In the genomic region with DNA sequence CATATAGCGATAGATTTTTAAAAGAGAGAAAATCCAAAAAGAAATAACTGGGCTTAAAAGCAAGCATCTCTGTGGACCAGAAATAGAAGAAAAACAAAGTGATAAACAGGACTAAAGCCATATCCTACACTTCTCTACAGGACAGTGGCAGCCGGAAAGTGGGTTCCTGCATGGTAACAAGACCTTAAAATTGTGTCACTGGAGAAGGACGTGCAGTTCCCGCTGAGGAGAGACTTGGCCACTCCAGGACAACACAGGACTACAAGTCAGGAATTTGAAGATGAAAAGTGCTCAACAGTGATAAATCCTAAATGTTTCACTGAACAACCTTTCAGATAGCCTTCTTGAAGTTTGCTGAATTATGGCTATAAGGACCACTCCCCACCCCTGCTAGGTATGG, we compare ENCODE assay signal across 27 cellular contexts. TPM values are rescaled to one million over a fixed set of nuclear protein-coding genes. Genes with fewer than 3 reads are reported as not detected.
"Had no signal": no experiment of that assay in that cellular context is flagged by ENCODE, and none has a peak within 500 bp of the region (broad histone marks: within the 10 kb centered on the region; RNA-seq: fewer than 3 reads in every experiment).

No MANE protein-coding gene starts in this region.

- H3K27ac Mint-ChIP-seq: activated CD4-positive, alpha-beta memory T cell treated with anti-CD3 and anti-CD28 coated beads for 36 hours; activated CD4-positive, alpha-beta T cell treated with anti-CD3 and anti-CD28 coated beads for 36 hours; nephron progenitor cell; WTC11 had no signal

- H3K9me3 ChIP-seq: adrenal gland, ascending aorta, left ventricle myocardium inferior, sigmoid colon, transverse colon had no signal

- H3K4me1 ChIP-seq: foreskin keratinocyte had no signal

- H3K4me3 ChIP-seq: adrenal gland, ascending aorta, left ventricle myocardium inferior, sigmoid colon, smooth muscle cell, transverse colon had no signal

- ATAC-seq: activated CD4-positive, alpha-beta T cell treated with anti-CD3 and anti-CD28 coated beads for 36 hours; foreskin keratinocyte; stimulated activated naive B cell treated with anti-CD40 and anti-IgM and Interleukin-4, amounts not matched to agents 10 μg/mL and 1 μg/mL and 100 μg/mL, for 72 hours; WTC11 had no signal

- H3K27me3 Mint-ChIP-seq: activated CD4-positive, alpha-beta memory T cell treated with anti-CD3 and anti-CD28 coated beads for 36 hours; activated CD4-positive, alpha-beta T cell treated with anti-CD3 and anti-CD28 coated beads for 36 hours; stimulated activated naive B cell treated with anti-CD40 and anti-IgM and Interleukin-4, amounts not matched to agents 10 μg/mL and 1 μg/mL and 100 μg/mL, for 72 hours had no signal

- H3K4me2 ChIP-seq: smooth muscle cell had no signal

- H3K4me3 Mint-ChIP-seq: activated naive CD4-positive, alpha-beta T cell treated with anti-CD3 and anti-CD28 coated beads, Interleukin-2, amount 10 ng/mL, durations not matched to agents 7 days and 5 days; nephron progenitor cell; stimulated activated naive B cell treated with anti-CD40 and anti-IgM and Interleukin-4, amounts not matched to agents 10 μg/mL and 1 μg/mL and 100 μg/mL, for 72 hours had no signal

- H3K36me3 Mint-ChIP-seq: stimulated activated naive B cell treated with anti-CD40 and anti-IgM and Interleukin-4, amounts not matched to agents 10 μg/mL and 1 μg/mL and 100 μg/mL, for 72 hours had no signal

- H3K36me3 ChIP-seq: adrenal gland, ascending aorta, left ventricle myocardium inferior, sigmoid colon, transverse colon had no signal

- H3K27me3 ChIP-seq: adrenal gland, ascending aorta, foreskin keratinocyte, sigmoid colon, transverse colon had no signal

- H3K27ac ChIP-seq: adrenal gland, ascending aorta, foreskin keratinocyte, left ventricle myocardium inferior, sigmoid colon, transverse colon had no signal

- H3K9me3 Mint-ChIP-seq: activated CD4-positive, alpha-beta memory T cell treated with anti-CD3 and anti-CD28 coated beads for 36 hours; activated naive CD4-positive, alpha-beta T cell treated with anti-CD3 and anti-CD28 coated beads, Interleukin-2, amount 10 ng/mL, durations not matched to agents 7 days and 5 days; nephron progenitor cell; stimulated activated naive B cell treated with anti-CD40 and anti-IgM and Interleukin-4, amounts not matched to agents 10 μg/mL and 1 μg/mL and 100 μg/mL, for 72 hours; T-helper 1 cell treated with Interleukin-12 subunit alpha and Interleukin-12 subunit beta and Interleukin-4 antibody, amounts not matched to agents 30 μg/mL and 1 μg/mL, for 36 hours; WTC11 had no signal

- DNase-seq: activated CD4-positive, alpha-beta memory T cell treated with anti-CD3 and anti-CD28 coated beads for 36 hours; activated CD4-positive, alpha-beta T cell treated with anti-CD3 and anti-CD28 coated beads for 36 hours; activated effector memory CD4-positive, alpha-beta T cell treated with Interleukin-2 at 50 U/mL for 16 hours; activated naive CD4-positive, alpha-beta T cell treated with anti-CD3 and anti-CD28 coated beads, Interleukin-2, amount 10 ng/mL, durations not matched to agents 7 days and 5 days; activated T-cell treated with anti-CD3 and anti-CD28 coated beads, Interleukin-2, amount 50 U/mL, for 48 hours; central memory CD4-positive, alpha-beta T cell; dermis blood vessel endothelial cell; effector CD8-positive, alpha-beta T cell; foreskin keratinocyte; hippocampal formation; left ventricle myocardium inferior; midbrain; nephron progenitor cell; nucleus accumbens; retina; sigmoid colon; stimulated activated CD4-positive, alpha-beta T cell treated with anti-CD3 and anti-CD28 coated beads, Interleukin-15, amount 100 ng/mL, for 24 hours; stimulated activated naive B cell treated with anti-CD40 and anti-IgM and Interleukin-4, amounts not matched to agents 10 μg/mL and 1 μg/mL and 100 μg/mL, for 72 hours; T1000; transverse colon had no signal

RNA-seq across cellular contexts. Expression of gene RIPPLY3, which starts 38.1 kb away (rescaled TPM):
- total RNA-seq: ascending aorta, left ventricle myocardium inferior, lung microvascular endothelial cell, posterior vena cava, sigmoid colon, smooth muscle cell had no signal
- polyA plus RNA-seq: smooth muscle cell had no signal
